Comparison of ENCODE assay signal across 1 cellular context in the genomic region with DNA sequence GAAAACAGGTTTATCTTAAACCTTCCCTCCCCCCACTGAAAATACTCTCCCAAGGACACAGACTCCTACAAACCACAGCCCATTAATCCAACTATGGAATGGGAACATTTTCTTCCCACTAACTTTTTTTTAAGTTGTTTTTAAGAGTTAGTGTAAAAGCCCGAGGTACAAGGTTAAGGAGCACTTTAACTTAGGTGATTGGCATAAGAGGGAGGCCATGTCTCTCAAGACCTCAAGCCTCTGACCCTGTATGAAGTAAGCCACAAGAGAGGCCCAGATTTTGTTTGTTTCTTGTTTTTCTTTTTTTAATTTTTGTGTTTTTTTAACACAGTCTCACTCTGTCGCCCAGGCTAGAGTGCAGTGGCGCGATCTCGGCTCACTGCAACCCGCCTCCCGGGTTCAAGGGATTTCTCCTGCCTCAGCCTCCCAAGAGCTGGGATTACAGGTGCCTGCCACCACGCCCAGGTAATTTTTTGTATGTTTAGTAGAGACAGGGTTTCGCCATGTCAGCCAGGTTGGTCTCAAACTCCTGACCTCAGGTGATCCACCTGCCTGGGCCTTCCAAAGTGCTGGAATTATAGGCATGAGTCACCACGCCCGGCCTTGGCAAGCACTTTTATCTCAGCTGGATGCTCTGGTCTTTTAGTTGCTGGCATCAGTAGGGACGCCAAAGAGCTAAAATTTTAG.
TF ChIP-seq lines count a peak whose summit lies in the region.

No MANE protein-coding gene starts in this region.

TF ChIP-seq in WTC11, 78 proteins besides CTCF, POLR2A, EP300 and RAD21 (continued from another document):
- TF ChIP-seq, protein P1, sequence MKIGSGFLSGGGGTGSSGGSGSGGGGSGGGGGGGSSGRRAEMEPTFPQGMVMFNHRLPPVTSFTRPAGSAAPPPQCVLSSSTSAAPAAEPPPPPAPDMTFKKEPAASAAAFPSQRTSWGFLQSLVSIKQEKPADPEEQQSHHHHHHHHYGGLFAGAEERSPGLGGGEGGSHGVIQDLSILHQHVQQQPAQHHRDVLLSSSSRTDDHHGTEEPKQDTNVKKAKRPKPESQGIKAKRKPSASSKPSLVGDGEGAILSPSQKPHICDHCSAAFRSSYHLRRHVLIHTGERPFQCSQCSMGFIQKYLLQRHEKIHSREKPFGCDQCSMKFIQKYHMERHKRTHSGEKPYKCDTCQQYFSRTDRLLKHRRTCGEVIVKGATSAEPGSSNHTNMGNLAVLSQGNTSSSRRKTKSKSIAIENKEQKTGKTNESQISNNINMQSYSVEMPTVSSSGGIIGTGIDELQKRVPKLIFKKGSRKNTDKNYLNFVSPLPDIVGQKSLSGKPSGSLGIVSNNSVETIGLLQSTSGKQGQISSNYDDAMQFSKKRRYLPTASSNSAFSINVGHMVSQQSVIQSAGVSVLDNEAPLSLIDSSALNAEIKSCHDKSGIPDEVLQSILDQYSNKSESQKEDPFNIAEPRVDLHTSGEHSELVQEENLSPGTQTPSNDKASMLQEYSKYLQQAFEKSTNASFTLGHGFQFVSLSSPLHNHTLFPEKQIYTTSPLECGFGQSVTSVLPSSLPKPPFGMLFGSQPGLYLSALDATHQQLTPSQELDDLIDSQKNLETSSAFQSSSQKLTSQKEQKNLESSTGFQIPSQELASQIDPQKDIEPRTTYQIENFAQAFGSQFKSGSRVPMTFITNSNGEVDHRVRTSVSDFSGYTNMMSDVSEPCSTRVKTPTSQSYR (CRISPR knock-in tag; IDR thresholded peaks at IDR 0.05): no peak
- TF ChIP-seq SP1 (CRISPR knock-in tag; conservative IDR thresholded peaks at IDR 0.05) (no peak), ATF1 (CRISPR knock-in tag; IDR thresholded peaks at IDR 0.05) (no peak)
